22 cellular contexts compared by ENCODE assay signal in the genomic region with DNA sequence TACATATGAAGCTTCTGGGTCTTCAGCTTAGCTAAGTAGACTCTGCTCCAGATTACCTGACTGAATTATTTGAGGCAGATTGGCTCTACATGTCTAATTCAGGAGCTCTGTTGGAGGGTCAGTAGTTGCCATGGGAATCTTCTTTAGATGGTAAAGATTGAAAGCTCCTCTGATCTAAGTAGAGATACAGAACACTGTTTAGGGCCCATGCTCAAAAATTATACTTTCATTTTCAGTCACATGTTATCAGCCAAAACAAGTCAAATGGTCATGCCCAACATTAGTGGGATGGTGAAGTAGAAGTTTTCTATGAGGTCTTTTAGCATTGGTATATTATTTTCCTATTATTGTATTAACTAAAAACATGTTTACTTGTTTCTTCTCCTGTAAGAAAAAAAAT.
DNase-seq lines count a peak whose midpoint lies in the region; ATAC-seq and TF ChIP-seq lines count a peak whose summit lies in the region.
"Had no signal": no experiment of that assay in that cellular context is flagged by ENCODE, and none has a peak within 500 bp of the region (broad histone marks: within the 10 kb centered on the region; RNA-seq: fewer than 3 reads in every experiment).

No MANE protein-coding gene starts in this region.

- H3K4me2 ChIP-seq in HCT116 (ENCODE audit: low read length) (no peak overlapping the region), MM.1S (ENCODE audit: low read depth, low read length) (peak overlapping the region; percentile 5; the same call in 1 of the 2 replicates)
- H3K4me2 ChIP-seq: BLaER1 had no signal

- H3K9ac ChIP-seq in HCT116 (ENCODE audit: low read length) (no peak overlapping the region), MM.1S (ENCODE audit: low read length) (no peak overlapping the region)
- H3K9ac ChIP-seq: BLaER1 had no signal

- TF ChIP-seq RAD21 in HCT116 (IDR thresholded peaks at IDR 0.05; ENCODE audit: low read depth): no peak

- peak overlapping the region; percentile 3 for H2AFZ ChIP-seq in ACC112 (ENCODE audit: low read length, unreplicated experiment)
- peak overlapping the region; percentile 54 for H2AFZ ChIP-seq in HCT116 (ENCODE audit: low read depth, low read length, poor library complexity, severe bottlenecking)
- no peak overlapping the region for H2AFZ ChIP-seq in MM.1S (ENCODE audit: low read length)

- H3K79me2 ChIP-seq in ACC112 (ENCODE audit: control insufficient read depth, insufficient read depth, low read length, unreplicated experiment) (no peaks in the 10 kb centered on the region), HCT116 (ENCODE audit: insufficient read depth, low read length) (no peaks in the 10 kb centered on the region), MM.1S (ENCODE audit: low read length) (no peaks in the 10 kb centered on the region)

- no peak overlapping the region for H3K27ac ChIP-seq in ACC112 (ENCODE audit: low read depth, low read length)
- H3K27ac ChIP-seq in HCT116 (ENCODE audit: low read depth, low read length): no peak overlapping the region
- no peak overlapping the region for H3K27ac ChIP-seq in MM.1S (ENCODE audit: low read length)
- H3K27ac ChIP-seq in coronary artery: no peak overlapping the region
- H3K27ac ChIP-seq: BLaER1 had no signal

- H3K4me1 ChIP-seq in ACC112 (ENCODE audit: control insufficient read depth, insufficient read depth, low read length, unreplicated experiment): no peaks in the 10 kb centered on the region
- no peaks in the 10 kb centered on the region for H3K4me1 ChIP-seq in HCT116 (ENCODE audit: control insufficient read depth in 1 of 2, insufficient read depth in 2 of 2, low read length in 2 of 2)
- H3K4me1 ChIP-seq in MM.1S (ENCODE audit: low read length): no peaks in the 10 kb centered on the region
- H3K4me1 ChIP-seq: BLaER1 had no signal

- no peaks in the 10 kb centered on the region for H3F3A ChIP-seq in MM.1S (ENCODE audit: insufficient read depth, low read length)

- H3K9me3 ChIP-seq in HCT116 (ENCODE audit: control insufficient read depth in 1 of 2, insufficient read depth in 1 of 2, low read depth in 1 of 2, low read length in 2 of 2) (no peaks in the 10 kb centered on the region), MM.1S (replicated peaks; ENCODE audit: insufficient read depth, low read length) (no peaks in the 10 kb centered on the region)
- H3K9me3 ChIP-seq: BLaER1 had no signal

- peak overlapping the region; percentile 55 for H3K4me3 ChIP-seq in ACC112 (ENCODE audit: low read depth, low read length)
- H3K4me3 ChIP-seq in HCT116 (replicated peaks in 1 of 2; ENCODE audit: low read depth in 1 of 2, low read length in 2 of 2): no peak overlapping the region
- no peak overlapping the region for H3K4me3 ChIP-seq in MM.1S (ENCODE audit: low read length)
- H3K4me3 ChIP-seq in coronary artery: no peak overlapping the region
- H3K4me3 ChIP-seq: BLaER1, K562 had no signal

- H3K9me2 ChIP-seq in HCT116 (ENCODE audit: insufficient read depth) (no peaks in the 10 kb centered on the region; the same call in 1 of the 2 replicates), MM.1S (replicated peaks; ENCODE audit: insufficient read depth, low read length) (no peaks in the 10 kb centered on the region)

- no peaks in the 10 kb centered on the region for H3K36me3 ChIP-seq in ACC112 (ENCODE audit: insufficient read depth, low read length)
- H3K36me3 ChIP-seq in HCT116 (ENCODE audit: control insufficient read depth in 1 of 2, insufficient read depth in 2 of 2, low read length in 2 of 2): no peaks in the 10 kb centered on the region
- H3K36me3 ChIP-seq in MM.1S (replicated peaks; ENCODE audit: insufficient read depth, low read length): no peaks in the 10 kb centered on the region
- H3K36me3 ChIP-seq: BLaER1 had no signal

- POLR2A ChIA-PET in HCT116 (lab: Charles Lee): no interaction called here

- DNase-seq in HCT116 (ENCODE audit: low read depth, low spot score) (no peak), MM.1S (peak; percentile 59), SK-MEL-5 (ENCODE audit: low read depth, low spot score) (peak; percentile 50), globus pallidus (ENCODE audit: low spot score) (no peak), SK-N-DZ (ENCODE audit: low spot score) (no peak), coronary artery (ENCODE audit: low spot score) (no peak)
- DNase-seq: CD4-positive, alpha-beta T cell; COR-L47; DMS 273 treated with DMSO at 0.1 percent for 48 hours; GDM1; NCI-H1694; NCI-H2081; NCI-H2171; NCI-H345; NCI-H524 treated with DMSO at 0.1 percent for 48 hours; NCI-H82 had no signal

- intact Hi-C loops in HCT116 (cut with micrococcal nuclease): no loop called here

- H4K20me1 ChIP-seq in HCT116 (ENCODE audit: insufficient read depth) (no peaks in the 10 kb centered on the region), MM.1S (ENCODE audit: insufficient read depth, low read length) (no peaks in the 10 kb centered on the region)
- H4K20me1 ChIP-seq: BLaER1 had no signal

- H3K27me3 ChIP-seq in ACC112 (ENCODE audit: insufficient read depth, low read length): no peaks in the 10 kb centered on the region
- H3K27me3 ChIP-seq in HCT116 (ENCODE audit: insufficient read depth, low read length): no peaks in the 10 kb centered on the region
- no peaks in the 10 kb centered on the region for H3K27me3 ChIP-seq in MM.1S (replicated peaks; ENCODE audit: insufficient read depth, low read length)
- H3K27me3 ChIP-seq: BLaER1 had no signal

- BruUV-seq in HCT116 (replicated peaks; lab: Mats Ljungman, UMichigan): no TSS peak

- RAD21 ChIA-PET in HCT116 (lab: Charles Lee; ENCODE audit: low non-redundant PET in 1 of 2, low total read pairs in 2 of 2, uncharacterized antibody in 2 of 2, unreplicated experiment in 2 of 2): no interaction called here

- TF ChIP-seq CTCF in HCT116 (IDR thresholded peaks at IDR 0.05 in 2 of 3, conservative IDR thresholded peaks at IDR 0.05 in 1 of 3; ENCODE audit: borderline replicate concordance in 1 of 3, insufficient read depth in 1 of 3, low read depth in 2 of 3, low read length in 2 of 3) (no peak), MM.1S (IDR thresholded peaks at IDR 0.05; ENCODE audit: low read length) (no peak), coronary artery (IDR thresholded peaks at IDR 0.05) (no peak)

- ATAC-seq in HCT116: no peak
- no peak for ATAC-seq in GM18858 (IDR thresholded peaks at IDR 0.05; ENCODE audit: unreplicated experiment)
- ATAC-seq: HepG2, K562, Panc1 had no signal

- no peak for TF ChIP-seq POLR2A in HCT116 (IDR thresholded peaks at IDR 0.05; ENCODE audit: borderline replicate concordance, extremely low read depth, insufficient read depth, insufficient read length)

- CTCF ChIA-PET in HCT116 (lab: Charles Lee): no interaction called here

- in situ Hi-C loops in SK-MEL-5 (cut with HindIII; ENCODE audit: low pct_unique_long_range_greater_than_20kb, low sequenced_read_pairs): no loop called here

TF ChIP-seq in HCT116, 20 proteins besides CTCF, POLR2A, EP300 and RAD21:
- TF ChIP-seq EZH2phosphoT487 (IDR thresholded peaks at IDR 0.05; ENCODE audit: borderline replicate concordance): no peak
- TF ChIP-seq TCF7L2 (IDR thresholded peaks at IDR 0.05; ENCODE audit: borderline replicate concordance, extremely low read depth, insufficient read depth, insufficient read length): no peak
- no peak for TF ChIP-seq ELF1 (IDR thresholded peaks at IDR 0.05; ENCODE audit: borderline replicate concordance, low read depth)
- no peak for TF ChIP-seq EZH2 (IDR thresholded peaks at IDR 0.05)
- TF ChIP-seq, protein P1, sequence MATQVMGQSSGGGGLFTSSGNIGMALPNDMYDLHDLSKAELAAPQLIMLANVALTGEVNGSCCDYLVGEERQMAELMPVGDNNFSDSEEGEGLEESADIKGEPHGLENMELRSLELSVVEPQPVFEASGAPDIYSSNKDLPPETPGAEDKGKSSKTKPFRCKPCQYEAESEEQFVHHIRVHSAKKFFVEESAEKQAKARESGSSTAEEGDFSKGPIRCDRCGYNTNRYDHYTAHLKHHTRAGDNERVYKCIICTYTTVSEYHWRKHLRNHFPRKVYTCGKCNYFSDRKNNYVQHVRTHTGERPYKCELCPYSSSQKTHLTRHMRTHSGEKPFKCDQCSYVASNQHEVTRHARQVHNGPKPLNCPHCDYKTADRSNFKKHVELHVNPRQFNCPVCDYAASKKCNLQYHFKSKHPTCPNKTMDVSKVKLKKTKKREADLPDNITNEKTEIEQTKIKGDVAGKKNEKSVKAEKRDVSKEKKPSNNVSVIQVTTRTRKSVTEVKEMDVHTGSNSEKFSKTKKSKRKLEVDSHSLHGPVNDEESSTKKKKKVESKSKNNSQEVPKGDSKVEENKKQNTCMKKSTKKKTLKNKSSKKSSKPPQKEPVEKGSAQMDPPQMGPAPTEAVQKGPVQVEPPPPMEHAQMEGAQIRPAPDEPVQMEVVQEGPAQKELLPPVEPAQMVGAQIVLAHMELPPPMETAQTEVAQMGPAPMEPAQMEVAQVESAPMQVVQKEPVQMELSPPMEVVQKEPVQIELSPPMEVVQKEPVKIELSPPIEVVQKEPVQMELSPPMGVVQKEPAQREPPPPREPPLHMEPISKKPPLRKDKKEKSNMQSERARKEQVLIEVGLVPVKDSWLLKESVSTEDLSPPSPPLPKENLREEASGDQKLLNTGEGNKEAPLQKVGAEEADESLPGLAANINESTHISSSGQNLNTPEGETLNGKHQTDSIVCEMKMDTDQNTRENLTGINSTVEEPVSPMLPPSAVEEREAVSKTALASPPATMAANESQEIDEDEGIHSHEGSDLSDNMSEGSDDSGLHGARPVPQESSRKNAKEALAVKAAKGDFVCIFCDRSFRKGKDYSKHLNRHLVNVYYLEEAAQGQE (IDR thresholded peaks at IDR 0.05; ENCODE audit: low read depth): no peak
- no peak for TF ChIP-seq CEBPB (IDR thresholded peaks at IDR 0.05; ENCODE audit: low read depth)
- no peak for TF ChIP-seq YY1 (IDR thresholded peaks at IDR 0.05; ENCODE audit: extremely low read depth, insufficient replicate concordance, low read depth, low read length)
- no peak for TF ChIP-seq FOSL1 (IDR thresholded peaks at IDR 0.05; ENCODE audit: low read depth)
- no peak for TF ChIP-seq SIN3A (IDR thresholded peaks at IDR 0.05; ENCODE audit: low read depth)
- TF ChIP-seq SRF (IDR thresholded peaks at IDR 0.05; ENCODE audit: low read depth): no peak
- TF ChIP-seq SP1 (IDR thresholded peaks at IDR 0.05; ENCODE audit: low read depth): no peak
- TF ChIP-seq ZFX (IDR thresholded peaks at IDR 0.05): no peak
- TF ChIP-seq POLR2AphosphoS5 (IDR thresholded peaks at IDR 0.05; ENCODE audit: low read depth, low read length): no peak
- TF ChIP-seq CBX3 (IDR thresholded peaks at IDR 0.05; ENCODE audit: low read depth): no peak
- TF ChIP-seq, protein P2, sequence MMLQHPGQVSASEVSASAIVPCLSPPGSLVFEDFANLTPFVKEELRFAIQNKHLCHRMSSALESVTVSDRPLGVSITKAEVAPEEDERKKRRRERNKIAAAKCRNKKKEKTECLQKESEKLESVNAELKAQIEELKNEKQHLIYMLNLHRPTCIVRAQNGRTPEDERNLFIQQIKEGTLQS (IDR thresholded peaks at IDR 0.05): no peak
- TF ChIP-seq ZNF274 (IDR thresholded peaks at IDR 0.05; ENCODE audit: low read depth, low read length): no peak

Comparison
In these comparisons a context has a peak if more than half of its experiments do, and no peak if none do; other contexts are left out.
1. DNase-seq: peak in MM.1S (single experiment) and SK-MEL-5 (single experiment); none in HCT116 (single experiment), globus pallidus (single experiment), SK-N-DZ (single experiment) and coronary artery (single experiment).